Comparison of ENCODE assay signal across 8 cellular contexts in the genomic region with DNA sequence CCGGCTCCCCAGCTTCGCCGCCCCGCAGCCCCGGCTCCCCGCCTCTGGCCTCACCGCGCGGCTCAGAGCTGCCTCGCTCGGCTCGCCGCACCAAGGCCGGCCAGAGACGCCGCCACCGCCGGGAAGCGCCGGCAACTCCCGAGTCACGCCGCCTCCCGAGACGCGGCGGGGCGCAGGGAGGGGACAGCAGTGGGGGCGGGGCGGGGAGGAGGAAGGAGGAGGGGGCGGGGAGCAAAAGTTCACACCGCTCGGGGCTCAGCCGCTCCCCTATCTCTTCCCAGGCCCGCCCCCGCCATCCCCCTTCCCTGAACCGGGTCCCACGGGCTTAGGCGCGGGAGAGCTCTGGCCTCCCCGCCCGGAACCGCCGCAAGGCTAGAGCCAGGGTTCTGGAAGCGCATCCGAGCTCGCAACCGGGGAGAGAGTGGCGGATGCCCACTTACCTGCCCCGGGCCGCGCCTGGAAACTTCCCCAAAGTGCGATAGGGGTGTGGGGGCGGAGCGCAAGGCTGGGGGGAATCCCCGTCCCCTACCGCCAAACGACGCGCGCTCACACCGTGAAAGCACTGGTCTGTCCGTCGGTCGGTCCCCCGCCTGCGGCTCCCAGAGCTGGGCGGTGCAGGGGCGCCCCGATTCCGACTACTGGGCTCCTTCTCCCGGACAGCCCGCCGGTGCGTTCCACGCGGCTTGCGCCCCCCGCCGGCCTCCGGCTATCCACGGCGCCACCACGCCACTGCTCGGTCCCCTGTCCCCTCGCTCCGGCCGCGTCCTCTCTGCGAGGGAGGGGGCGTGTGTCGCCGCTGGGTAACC. TPM values are rescaled to one million over a fixed set of nuclear protein-coding genes. Genes with fewer than 3 reads are reported as not detected.
DNase-seq lines count a peak whose midpoint lies in the region; TF ChIP-seq lines count a peak whose summit lies in the region.

No MANE protein-coding gene starts in this region.

- CTCF ChIA-PET in AG04449 (lab: Yijun Ruan, JAX): no interaction called here

- POLR2A ChIA-PET in AG04449 (lab: Yijun Ruan, JAX): no interaction called here

- H3K36me3 ChIP-seq in NT2/D1 (ENCODE audit: insufficient read depth, insufficient read length, low read length): peaks cover 13% of the 10 kb centered on the region

- no peak for DNase-seq in AG04449 (ENCODE audit: low read depth, low spot score)
- DNase-seq in GM13976 (ENCODE audit: low spot score): peak; percentile 78
- no peak for DNase-seq in NT2/D1 (ENCODE audit: low read depth, low spot score)
- peak; percentile 20 for DNase-seq in cerebellum (ENCODE audit: low spot score)
- DNase-seq in left kidney (ENCODE audit: low read depth, low spot score): peak; percentile 78
- peak; percentile 7 to 20 for DNase-seq in stimulated activated CD8-positive, alpha-beta memory T cell treated with anti-CD3 and anti-CD28 coated beads, Interleukin-7, amount 100 ng/mL, for 48 hours (ENCODE audit: extremely low read depth in 1 of 2, low read depth in 1 of 2)
- no peak for DNase-seq in NCI-H1694 (lab: John Stamatoyannopoulos, UW)
- DNase-seq in DMS114 treated with DMSO at 0.1 percent for 48 hours (lab: John Stamatoyannopoulos, UW; ENCODE audit: unreplicated experiment): no peak

- in situ Hi-C loops in GM13976 (cut with MboI; ENCODE audit: low sequenced_read_pairs, unreplicated experiment): no loop called here

- no peak for TF ChIP-seq CTCF in AG04449 (IDR thresholded peaks at IDR 0.05; ENCODE audit: insufficient read depth, low read length, missing control alignments)
- TF ChIP-seq CTCF in GM13976 (IDR thresholded peaks at IDR 0.05; ENCODE audit: borderline replicate concordance, control extremely low read depth, extremely low read depth, insufficient read depth, missing control alignments): no peak

- H3K27me3 ChIP-seq in NT2/D1 (ENCODE audit: insufficient read depth, insufficient read length): peaks cover 24% of the 10 kb centered on the region

- peak overlapping the region; percentile 51 for H3K4me3 ChIP-seq in AG04449 (ENCODE audit: low read depth, low read length)
- H3K4me3 ChIP-seq in NT2/D1 (ENCODE audit: insufficient read length, low read depth): peak overlapping the region; percentile 73

- H3K9ac ChIP-seq in NT2/D1 (ENCODE audit: insufficient read length, low read depth): peak overlapping the region; percentile 91

- H3K9me3 ChIP-seq in NT2/D1 (ENCODE audit: insufficient read depth, low read length): peaks cover 6% of the 10 kb centered on the region; the same call in 1 of the 2 replicates

- H3K4me1 ChIP-seq in NT2/D1 (ENCODE audit: insufficient read depth, insufficient read length): peaks cover 2% of the 10 kb centered on the region

RNA-seq across cellular contexts. Expression of gene CHST15, which starts 0.9 kb away (rescaled TPM):
- 36.7 TPM for total RNA-seq in cerebellum

Comparison
In these comparisons a context has a peak if more than half of its experiments do, and no peak if none do; other contexts are left out.
1. DNase-seq: peak in GM13976 (single experiment), cerebellum (single experiment), left kidney (single experiment) and stimulated activated CD8-positive, alpha-beta memory T cell treated with anti-CD3 and anti-CD28 coated beads, Interleukin-7, amount 100 ng/mL, for 48 hours (2 of 2); none in AG04449 (single experiment), NT2/D1 (single experiment), NCI-H1694 (single experiment) and DMS114 treated with DMSO at 0.1 percent for 48 hours (single experiment).